ENCODE assay signal across 11 cellular contexts in genomic region chr1:148523205-148524144, GRCh38. TPM values are rescaled to one million over a fixed set of nuclear protein-coding genes. Genes with fewer than 3 reads are reported as not detected.
A peak's percentile ranks its signal among the peaks of the same experiment; 100 is the strongest.
DNase-seq lines count a peak whose midpoint lies in the region; ATAC-seq, FAIRE-seq and TF ChIP-seq lines count a peak whose summit lies in the region.
"Not testable (repeated sequence)": the region's sequence is repeated elsewhere in the genome, so short reads cannot be mapped to it uniquely, and the experiment has no call there.
"Had no signal": no experiment of that assay in that cellular context is flagged by ENCODE, and none has a peak within 500 bp of the region (broad histone marks: within the 10 kb centered on the region; RNA-seq: fewer than 3 reads in every experiment).

No MANE protein-coding gene starts in this region.

- FAIRE-seq in bronchial epithelial cell (lab: Jason Lieb, UNC) = not testable (repeated sequence)

- peaks cover 16% of the 10 kb centered on the region; the same call in 1 of the 2 replicates for H3K27me3 ChIP-seq in BLaER1
- H3K27me3 ChIP-seq in OCI-LY1 (ENCODE audit: insufficient read depth, low read length); bronchial epithelial cell (ENCODE audit: control insufficient read depth, insufficient read depth, low read length); sigmoid colon: not testable (repeated sequence)

- H3K9me3 ChIP-seq in BLaER1; OCI-LY1 (ENCODE audit: low read length); sigmoid colon: not testable (repeated sequence)

- H3K4me1 ChIP-seq in BLaER1; OCI-LY1 (ENCODE audit: insufficient read depth, low read length, severe bottlenecking); sigmoid colon: not testable (repeated sequence)

- CTCF ChIA-PET in activated CD8-positive, alpha-beta memory T cell treated with anti-CD3 and anti-CD28 coated beads, Interleukin-2, amount 10 ng/mL, durations not matched to agents 7 days and 5 days (lab: Charles Lee) = interaction anchor here (0.8 to 0.9 kb wide), 2 partner anchors 135 to 151 kb away, joined by 3 read pairs; no protein-coding TSS in a partner anchor

- H2AFZ ChIP-seq in OCI-LY1 (ENCODE audit: low read length) = not testable (repeated sequence)

- WGBS in sigmoid colon, 2 donors = 26 to 49% methylated on average over 18 to 20 of the region's 35 CpGs

- intact Hi-C loops in left colon (cut with DNase I, micrococcal nuclease); sigmoid colon (cut with DNase I): not testable (repeated sequence)

- not testable (repeated sequence) for H3K9me3 Mint-ChIP-seq in activated CD8-positive, alpha-beta memory T cell treated with anti-CD3 and anti-CD28 coated beads, Interleukin-2, amount 10 ng/mL, durations not matched to agents 7 days and 5 days (ENCODE audit: low read depth)

- H3K4me2 ChIP-seq in BLaER1 (peak overlapping the region; percentile 68; the same call in 1 of the 2 replicates), OCI-LY1 (ENCODE audit: low read length) (peak overlapping the region; percentile 50; the same call in 1 of the 2 replicates)

- TF ChIP-seq CTCF in OCI-LY1 (IDR thresholded peaks at IDR 0.05; ENCODE audit: low read length); bronchial epithelial cell (IDR thresholded peaks at IDR 0.05; ENCODE audit: insufficient read depth, low read length, severe bottlenecking); sigmoid colon (IDR thresholded peaks at IDR 0.05): not testable (repeated sequence)

- H3K9me2 ChIP-seq in OCI-LY1 (ENCODE audit: low read depth, low read length) = not testable (repeated sequence)

- H3K79me2 ChIP-seq in OCI-LY1 (ENCODE audit: insufficient read depth, low read length) = not testable (repeated sequence)

- peak overlapping the region; percentile 90 for H3K27ac Mint-ChIP-seq in activated CD8-positive, alpha-beta memory T cell treated with anti-CD3 and anti-CD28 coated beads, Interleukin-2, amount 10 ng/mL, durations not matched to agents 7 days and 5 days

- peak; percentile 42 for DNase-seq in activated CD8-positive, alpha-beta memory T cell treated with anti-CD3 and anti-CD28 coated beads, Interleukin-2, amount 10 ng/mL, durations not matched to agents 7 days and 5 days
- DNase-seq in bronchial epithelial cell (ENCODE audit: low read depth); left colon; sigmoid colon: not testable (repeated sequence)

- not testable (repeated sequence) for H3K36me3 ChIP-seq in BLaER1; OCI-LY1 (ENCODE audit: insufficient read depth, low read length); bronchial epithelial cell (ENCODE audit: control insufficient read depth, insufficient read depth, low read length); sigmoid colon

- not testable (repeated sequence) for H3K4me1 Mint-ChIP-seq in activated CD8-positive, alpha-beta memory T cell treated with anti-CD3 and anti-CD28 coated beads, Interleukin-2, amount 10 ng/mL, durations not matched to agents 7 days and 5 days

- not testable (repeated sequence) for TF ChIP-seq POLR2A in sigmoid colon (IDR thresholded peaks at IDR 0.05)

- H3K27ac ChIP-seq in BLaER1 = not testable (repeated sequence)
- H3K27ac ChIP-seq in OCI-LY1 (ENCODE audit: low read depth, low read length, poor library complexity, severe bottlenecking) (peak overlapping the region; percentile 79), sigmoid colon (peak overlapping the region; percentile 79 to 82 (median 80))

- TF ChIP-seq EP300 in sigmoid colon (IDR thresholded peaks at IDR 0.05) = not testable (repeated sequence)

- H3K36me3 Mint-ChIP-seq in activated CD8-positive, alpha-beta memory T cell treated with anti-CD3 and anti-CD28 coated beads, Interleukin-2, amount 10 ng/mL, durations not matched to agents 7 days and 5 days = not testable (repeated sequence)

- H3K4me3 ChIP-seq in BLaER1 = not testable (repeated sequence)
- H3K4me3 ChIP-seq in OCI-LY1 (ENCODE audit: low read depth, low read length, poor library complexity, severe bottlenecking) (peak overlapping the region; percentile 51), bronchial epithelial cell (ENCODE audit: low read depth, low read length) (peak overlapping the region; percentile 37), sigmoid colon (peak overlapping the region; percentile 29 to 49 (median 45))

- H3K4me3 Mint-ChIP-seq in activated CD8-positive, alpha-beta memory T cell treated with anti-CD3 and anti-CD28 coated beads, Interleukin-2, amount 10 ng/mL, durations not matched to agents 7 days and 5 days = peak overlapping the region; percentile 80

- ATAC-seq in GM21360 (IDR thresholded peaks at IDR 0.05; ENCODE audit: unreplicated experiment) = peak; percentile 10
- ATAC-seq in HG03039 (IDR thresholded peaks at IDR 0.05; ENCODE audit: unreplicated experiment) = peak; percentile 7
- peak; percentile 43 for ATAC-seq in activated CD8-positive, alpha-beta memory T cell treated with anti-CD3 and anti-CD28 coated beads, Interleukin-2, amount 10 ng/mL, durations not matched to agents 7 days and 5 days
- ATAC-seq in left colon = peak; percentile 9

- H3K9ac ChIP-seq in BLaER1; OCI-LY1 (ENCODE audit: low read length): not testable (repeated sequence)

- H3F3A ChIP-seq in OCI-LY1 (ENCODE audit: insufficient read depth, low read length) = not testable (repeated sequence)

- H4K20me1 ChIP-seq in BLaER1; OCI-LY1 (ENCODE audit: insufficient read depth, low read length): not testable (repeated sequence)

- H3K27me3 Mint-ChIP-seq in activated CD8-positive, alpha-beta memory T cell treated with anti-CD3 and anti-CD28 coated beads, Interleukin-2, amount 10 ng/mL, durations not matched to agents 7 days and 5 days = not testable (repeated sequence)

RNA-seq across cellular contexts. Expression of gene PPIAL4G, which starts 40.4 kb away (rescaled TPM):
- total RNA-seq in activated CD8-positive, alpha-beta memory T cell treated with anti-CD3 and anti-CD28 coated beads, Interleukin-2, amount 10 ng/mL, durations not matched to agents 7 days and 5 days = 1 to 10 TPM in 1 of 2 experiments, under 1 TPM in 1; 0.26 to 1.3 TPM
- total RNA-seq in bronchial epithelial cell (not detected in 2 replicates), left colon (not detected), sigmoid colon (under 1 TPM in 2 of 4 donors, not detected in 2; 0.14 to 0.28 TPM)
- under 1 TPM in 1 of 3 donors, not detected in 2; 0.09 TPM for polyA plus RNA-seq in sigmoid colon
- total RNA-seq: A673, HT1080, mesenteric fat pad had no signal
